In the genomic region with DNA sequence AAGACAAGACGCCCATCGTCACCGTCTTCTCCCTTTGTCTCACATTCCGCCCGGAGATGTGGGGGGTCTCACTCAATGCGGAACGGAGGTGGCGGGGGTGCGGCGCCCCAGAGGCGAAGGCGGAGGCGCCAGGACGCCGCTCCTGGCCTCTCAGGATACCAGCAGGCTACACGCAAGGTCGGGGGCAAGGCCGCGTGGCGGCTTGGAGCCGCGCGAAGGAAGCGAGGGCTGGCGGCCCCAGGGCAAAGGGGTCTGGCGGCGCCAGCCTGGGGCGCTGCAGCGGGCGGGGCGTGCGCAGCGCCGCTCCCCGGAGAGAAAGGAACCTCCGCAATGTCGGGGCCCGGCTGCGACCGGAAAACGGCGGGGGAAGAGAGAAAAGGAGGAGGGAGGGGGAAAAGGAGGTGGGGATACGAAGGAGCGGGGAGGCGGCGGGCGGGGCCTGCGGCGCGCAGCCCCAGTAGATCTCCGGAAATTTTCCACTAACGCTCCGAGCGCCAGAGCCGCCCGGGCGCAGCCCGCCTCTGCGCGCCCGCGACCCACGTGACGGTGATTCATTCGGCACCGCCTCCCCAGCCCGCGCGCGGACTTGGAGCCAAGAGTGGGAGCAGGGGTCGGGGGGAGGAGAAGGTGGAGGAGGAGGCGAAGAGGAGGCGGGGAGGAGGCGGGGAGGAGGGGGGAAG, we compare ENCODE assay signal across 8 cellular contexts. TPM values are rescaled to one million over a fixed set of nuclear protein-coding genes. Genes with fewer than 3 reads are reported as not detected.
DNase-seq lines count a peak whose midpoint lies in the region; ATAC-seq and TF ChIP-seq lines count a peak whose summit lies in the region.

No MANE protein-coding gene starts in this region.

- TF ChIP-seq CTCF in ascending aorta (IDR thresholded peaks at IDR 0.05), result peak in 1 of 3 experiments; percentile 16

- no peaks in the 10 kb centered on the region for H3K9me3 ChIP-seq in ascending aorta

- H3K4me3 ChIP-seq in ascending aorta, result peak overlapping the region; percentile 89 to 95

- no peaks in the 10 kb centered on the region for H3K36me3 ChIP-seq in ascending aorta

- ATAC-seq in GM18499 (IDR thresholded peaks at IDR 0.05; ENCODE audit: insufficient read depth, unreplicated experiment) (peak; percentile 47), HG02943 (IDR thresholded peaks at IDR 0.05; ENCODE audit: low read depth, unreplicated experiment) (peak; percentile 68)

- intact Hi-C loops in ascending aorta (cut with DNase I), result loop anchor here (1.0 to 5.0 kb wide), 4 partner anchors 10 to 234 kb away; no protein-coding TSS in a partner anchor

- peaks cover 14 to 35% of the 10 kb centered on the region in 2 donors for H3K4me1 ChIP-seq in ascending aorta

- H3K27me3 ChIP-seq in ascending aorta, result no peaks in the 10 kb centered on the region

- peak overlapping the region; percentile 95 to 100 for H3K27ac ChIP-seq in ascending aorta

- DNase-seq in NCI-H1694 treated with DMSO at 0.1 percent for 48 hours (lab: John Stamatoyannopoulos, UW) (peak; percentile 81), T-helper 2 cell (peak; percentile 81 to 98 (median 88)), ascending aorta (ENCODE audit: low spot score in 2 of 2) (peak; percentile 79 to 98), hepatic stellate cell (ENCODE audit: low spot score) (peak; percentile 79), renal cortical epithelial cell (ENCODE audit: low read depth) (peak; percentile 84), GM19240 (ENCODE audit: insufficient read length, low spot score) (no peak)

RNA-seq across cellular contexts. Expression of gene SLC38A2, which starts 10.5 kb away (rescaled TPM):
- total RNA-seq in ascending aorta (384 TPM), renal cortical epithelial cell (208 and 259 TPM in 2 replicates)
